Comparison of ENCODE assay signal across 26 cellular contexts in the genomic region with DNA sequence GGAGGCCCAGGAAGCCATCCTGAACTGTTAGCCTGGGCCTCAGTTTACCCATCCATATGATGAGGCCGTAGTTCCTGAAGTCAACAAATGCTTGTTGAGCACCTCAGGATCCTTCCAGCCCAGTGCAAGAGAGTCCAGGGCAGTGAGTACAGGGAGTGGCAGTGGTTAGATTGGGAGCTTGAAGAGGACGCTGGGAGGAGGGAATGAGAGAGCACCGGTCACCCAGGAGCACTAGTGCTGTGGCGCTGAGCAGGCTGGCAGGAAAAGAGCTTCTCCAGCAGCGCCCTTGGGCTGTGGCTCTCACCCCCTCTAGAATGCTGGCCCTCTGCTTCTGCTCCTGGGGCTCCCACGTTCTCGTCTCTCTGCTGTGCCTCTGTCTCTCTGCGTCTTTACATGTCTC. TPM values are rescaled to one million over a fixed set of nuclear protein-coding genes. Genes with fewer than 3 reads are reported as not detected.
DNase-seq lines count a peak whose midpoint lies in the region; ATAC-seq, FAIRE-seq and TF ChIP-seq lines count a peak whose summit lies in the region.
"Had no signal": no experiment of that assay in that cellular context is flagged by ENCODE, and none has a peak within 500 bp of the region (broad histone marks: within the 10 kb centered on the region; RNA-seq: fewer than 3 reads in every experiment).

No MANE protein-coding gene starts in this region.

- H2BK15ac ChIP-seq in H1 (ENCODE audit: low read length) = 0 out of 2 replicates have a peak overlapping the region, but pooled peaks have one; percentile 8

- TF ChIP-seq EP300 in H1 (IDR thresholded peaks at IDR 0.05; ENCODE audit: borderline replicate concordance in 1 of 2, low read depth in 2 of 2, low read length in 2 of 2) = no peak

- H3K4me3 Mint-ChIP-seq in nephron (no peak overlapping the region), progenitor cell of endocrine pancreas (ENCODE audit: low read depth) (no peak overlapping the region)
- H3K4me3 Mint-ChIP-seq: B cell; CD8-positive, alpha-beta memory T cell; H9; HFFc6 had no signal

- H3K23ac ChIP-seq in H1 (ENCODE audit: insufficient read length) = no peak overlapping the region

- no peak overlapping the region for H3K14ac ChIP-seq in H1 (ENCODE audit: insufficient read length)

- peak; percentile 37; the same call in 1 of the 2 replicates for ATAC-seq in Panc1
- ATAC-seq: GM12878, Right ventricle myocardium inferior had no signal

- H3K4me1 Mint-ChIP-seq in nephron (peaks cover 26% of the 10 kb centered on the region), progenitor cell of endocrine pancreas (ENCODE audit: low read depth) (peaks cover 6% of the 10 kb centered on the region)
- H3K4me1 Mint-ChIP-seq: B cell had no signal

- 91% methylated on average over 8 of the region's 8 CpGs; no CpG with 5 or more reads in 1 of the 2 experiments for WGBS in H1 (ENCODE audit: extremely low coverage in 1 of 2, insufficient coverage in 1 of 2, insufficient read length in 1 of 2, insufficient replicate concordance in 2 of 2, low coverage in 1 of 2, low lambda C conversion rate in 2 of 2, missing lambda C conversion rate in 1 of 2), 2 experiments

- intact Hi-C loops in Panc1 (cut with micrococcal nuclease; ENCODE audit: unreplicated experiment) = no loop called here

- H2AK5ac ChIP-seq in H1 (ENCODE audit: low read depth, low read length) = no peak overlapping the region

- H3K9me3 ChIP-seq in Panc1 (ENCODE audit: control insufficient read depth, insufficient read depth, low read depth, low read length) (no peaks in the 10 kb centered on the region), H1 (ENCODE audit: insufficient read depth in 2 of 2, low read depth in 1 of 2, low read length in 1 of 2) (no peaks in the 10 kb centered on the region)

- no peaks in the 10 kb centered on the region for H4K20me1 ChIP-seq in H1 (replicated peaks in 1 of 2; ENCODE audit: control insufficient read depth in 1 of 2, insufficient read depth in 2 of 2, low read length in 2 of 2)

- no peak for DNase-seq in Panc1 (ENCODE audit: low read depth, low spot score)
- DNase-seq in H1 (ENCODE audit: low read depth in 1 of 2, low spot score in 2 of 2) = no peak
- DNase-seq in SHP77 treated with DMSO at 0.1 percent for 48 hours (lab: John Stamatoyannopoulos, UW) = no peak
- DNase-seq in HTR-8/SVneo (ENCODE audit: insufficient read length, low spot score) = no peak
- DNase-seq in progenitor cell of endocrine pancreas (ENCODE audit: low spot score, unreplicated experiment) = no peak
- no peak for DNase-seq in NCI-H2196 treated with DMSO at 0.1 percent for 48 hours (lab: John Stamatoyannopoulos, UW; ENCODE audit: unreplicated experiment)
- DNase-seq: CD8-positive, alpha-beta memory T cell; DMS 273 treated with DMSO at 0.1 percent for 48 hours; DMS79; EL; GM23248; H9; HFFc6; Karpas-422; NCI-H1092 treated with DMSO at 0.1 percent for 48 hours; NCI-H1436; NCI-H187; NCI-H2081 treated with DMSO at 0.1 percent for 48 hours; NCI-H2171 treated with DMSO at 0.1 percent for 48 hours; NCI-H524 treated with DMSO at 0.1 percent for 48 hours; NCI-H774 had no signal

- H2BK12ac ChIP-seq in H1 (ENCODE audit: low read depth, low read length) = 0 out of 2 replicates have a peak overlapping the region, but pooled peaks have one; percentile 50

- no peak for TF ChIP-seq CTCF in Panc1 (IDR thresholded peaks at IDR 0.05)
- TF ChIP-seq CTCF in H1 (IDR thresholded peaks at IDR 0.05; ENCODE audit: control extremely low read depth in 1 of 3, insufficient read depth in 1 of 3, low read depth in 1 of 3, low read length in 3 of 3) = no peak
- TF ChIP-seq CTCF in nephron (IDR thresholded peaks at IDR 0.05; ENCODE audit: unreplicated experiment in 3 of 3) = no peak
- TF ChIP-seq CTCF in progenitor cell of endocrine pancreas (IDR thresholded peaks at IDR 0.05; ENCODE audit: unreplicated experiment) = no peak

- no peak overlapping the region for H4K8ac ChIP-seq in H1 (ENCODE audit: extremely low read depth, insufficient read depth, low read length)

- no peaks in the 10 kb centered on the region for H3K36me3 ChIP-seq in Panc1 (ENCODE audit: control insufficient read depth, insufficient read depth, low read length)
- no peaks in the 10 kb centered on the region for H3K36me3 ChIP-seq in H1 (ENCODE audit: control insufficient read depth in 2 of 4, insufficient read depth in 4 of 4, low read length in 3 of 4)

- no peaks in the 10 kb centered on the region for H3K79me2 ChIP-seq in H1 (ENCODE audit: control insufficient read depth in 1 of 2, insufficient read depth in 2 of 2, low read length in 2 of 2)

- in situ Hi-C loops in Panc1 (cut with HindIII; ENCODE audit: low pct_unique_long_range_greater_than_20kb, low sequenced_read_pairs) = no loop called here

- TF ChIP-seq POLR2A in H1 (IDR thresholded peaks at IDR 0.05; ENCODE audit: control extremely low read depth in 1 of 2, low read depth in 2 of 2, low read length in 2 of 2) = no peak

- H3K4me2 ChIP-seq in H1 (ENCODE audit: insufficient read depth in 1 of 2, low read depth in 2 of 2, low read length in 2 of 2) = no peak overlapping the region

- FAIRE-seq in H1 (lab: Jason Lieb, UNC) = no peak
- FAIRE-seq in HTR-8/SVneo (lab: Jason Lieb, UNC) = no peak
- FAIRE-seq: GM12878 had no signal

- CTCF ChIA-PET in Panc1 (lab: Charles Lee) = no interaction called here
- CTCF ChIA-PET in H1 (lab: Charles Lee; ENCODE audit: partially characterized antibody) = interaction anchor here (0.7 to 1.7 kb wide), 3 partner anchors 18 to 106 kb away, joined by 3 to 4 read pairs (median 4); no protein-coding TSS in a partner anchor

- H2BK5ac ChIP-seq in H1 (ENCODE audit: low read depth, low read length) = no peak overlapping the region

- no peak overlapping the region for H3K4ac ChIP-seq in H1 (replicated peaks; ENCODE audit: insufficient read length, low read depth, low read length)

- H3K56ac ChIP-seq in H1 (replicated peaks; ENCODE audit: insufficient read length, low read depth, low read length) = no peak overlapping the region

- no peak overlapping the region for H4K5ac ChIP-seq in H1 (ENCODE audit: insufficient read length, low read depth, low read length)

- no peak overlapping the region for H2BK120ac ChIP-seq in H1 (replicated peaks; ENCODE audit: low read depth, low read length)

- POLR2A ChIA-PET in Panc1 (lab: Charles Lee) (no interaction called here), H1 (lab: Charles Lee; ENCODE audit: partially characterized antibody) (interaction anchor here (1.9 kb wide), 1 partner anchor 9 kb away, joined by 5 read pairs; no protein-coding TSS in a partner anchor)

- no TSS peak for BruUV-seq in Panc1 (replicated peaks; lab: Mats Ljungman, UMichigan)

- no peak for TF ChIP-seq RAD21 in H1 (IDR thresholded peaks at IDR 0.05 in 1 of 2, conservative IDR thresholded peaks at IDR 0.05 in 1 of 2; ENCODE audit: low read depth in 2 of 2, low read length in 2 of 2)

- H4K91ac ChIP-seq in H1 (replicated peaks; ENCODE audit: insufficient read length, low read length) = no peak overlapping the region

- H3K9ac ChIP-seq in H1 (replicated peaks in 1 of 4; ENCODE audit: extremely low read depth in 1 of 4, low read depth in 3 of 4, low read length in 3 of 4) = no peak overlapping the region
- H3K9ac ChIP-seq: GM23248 had no signal

- no peak overlapping the region for H2AFZ ChIP-seq in H1 (ENCODE audit: low read length)
- H2AFZ ChIP-seq: GM23248 had no signal

- H3K18ac ChIP-seq in H1 (ENCODE audit: extremely low read depth, low read length) = no peak overlapping the region

- H3K4me1 ChIP-seq in Panc1 (ENCODE audit: control insufficient read depth, insufficient read depth, low read length) (no peaks in the 10 kb centered on the region), H1 (replicated peaks in 1 of 4; ENCODE audit: control insufficient read depth in 3 of 4, insufficient read depth in 4 of 4, low read length in 3 of 4) (peaks cover 0 to 3% (median 2%) of the 10 kb centered on the region in 4 experiments; a peak in 2 of 7 replicates)

- H3K36me3 Mint-ChIP-seq in nephron (ENCODE audit: low read depth) = no peaks in the 10 kb centered on the region
- no peaks in the 10 kb centered on the region for H3K36me3 Mint-ChIP-seq in progenitor cell of endocrine pancreas (ENCODE audit: insufficient read depth)
- H3K36me3 Mint-ChIP-seq: CD14-positive monocyte had no signal

- H3K23me2 ChIP-seq in H1 (ENCODE audit: low read depth, low read length) = no peaks in the 10 kb centered on the region

- H3K27ac ChIP-seq in Panc1 (ENCODE audit: low read length) = no peak overlapping the region
- H3K27ac ChIP-seq in H1 (ENCODE audit: low read depth, low read length) = no peak overlapping the region
- H3K27ac ChIP-seq: GM23248 had no signal

- H3K27me3 ChIP-seq in Panc1 (ENCODE audit: control insufficient read depth, insufficient read depth, low read length) (no peaks in the 10 kb centered on the region; the same call in 1 of the 2 replicates), H1 (replicated peaks in 1 of 4; ENCODE audit: control insufficient read depth in 3 of 4, extremely low read depth in 1 of 4, insufficient read depth in 3 of 4, low read length in 3 of 4) (peaks cover 0 to 6% (median 0%) of the 10 kb centered on the region in 4 experiments; a peak in 4 of 7 replicates)

- H3K79me1 ChIP-seq in H1 (ENCODE audit: low read depth, low read length) = no peaks in the 10 kb centered on the region

- no peak overlapping the region for H2BK20ac ChIP-seq in H1 (ENCODE audit: low read length)

- no peak overlapping the region for H3K4me3 ChIP-seq in Panc1 (ENCODE audit: low read depth in 2 of 2, low read length in 2 of 2)
- no peak overlapping the region for H3K4me3 ChIP-seq in H1 (ENCODE audit: extremely low read depth in 1 of 4, insufficient read depth in 2 of 4, low read depth in 3 of 4, low read length in 4 of 4)
- H3K4me3 ChIP-seq: GM12878, GM23248 had no signal

- no peaks in the 10 kb centered on the region for H3K9me3 Mint-ChIP-seq in nephron
- H3K9me3 Mint-ChIP-seq in progenitor cell of endocrine pancreas (ENCODE audit: low read depth) = no peaks in the 10 kb centered on the region
- H3K9me3 Mint-ChIP-seq: CD8-positive, alpha-beta memory T cell; H9; HFFc6 had no signal

- H3K27ac Mint-ChIP-seq in nephron = peak overlapping the region in 2 of 3 experiments; percentile 3 to 52
- H3K27ac Mint-ChIP-seq in progenitor cell of endocrine pancreas = no peak overlapping the region
- H3K27ac Mint-ChIP-seq: B cell; CD8-positive, alpha-beta memory T cell; HFFc6 had no signal

- H3K27me3 Mint-ChIP-seq in nephron (ENCODE audit: low read depth) (peaks cover 13% of the 10 kb centered on the region), progenitor cell of endocrine pancreas (peaks cover 22% of the 10 kb centered on the region)

RNA-seq across cellular contexts. Expression of a gene that starts 10.2 kb away (rescaled TPM):
- 22.5 TPM for total RNA-seq in Panc1 (2021; ENCODE audit: unreplicated experiment)
- 22.7 TPM for polyA plus RNA-seq in Panc1 (2012; ENCODE audit: insufficient read length)
- total RNA-seq in H1 (2021; fragmentation: NEBNext Ultra II Directional; extraction: Animal tissue kit (Norgen Biotek cat#: 25700)) = 133 and 134 TPM in 2 replicates
- 99.7 and 126 TPM in 2 replicates for polyA plus RNA-seq in H1 (2011; rRNA removed)
- 76.0 TPM for polyA plus RNA-seq in H1 (2011; cell fraction: cytosol; rRNA removed)
- polyA plus RNA-seq in H1 (2011; cell fraction: nucleus; rRNA removed) = 114 TPM
- polyA plus RNA-seq in H1 (2012, experiment 1 of 2) = 108 to 113 TPM (median 112 TPM) in 4 replicates
- 86.8 TPM for polyA plus RNA-seq in H1 (2012, experiment 2 of 2)
- 131 TPM for polyA plus RNA-seq in H1 (2013, experiment 1 of 2)
- polyA plus RNA-seq in H1 (2013, experiment 2 of 2) = 128 TPM
- 35.3 and 44.7 TPM in 2 replicates for polyA minus RNA-seq in H1 (2011; rRNA and poly(A)+ RNA removed)
- 39.1 TPM for polyA minus RNA-seq in H1 (2011; cell fraction: cytosol; rRNA and poly(A)+ RNA removed)
- polyA minus RNA-seq in H1 (2011; cell fraction: nucleus; rRNA and poly(A)+ RNA removed) = 26.8 TPM
- 149 and 161 TPM in 2 replicates for total RNA-seq in progenitor cell of endocrine pancreas
